ENCODE assay signal across 18 cellular contexts in the genomic region with DNA sequence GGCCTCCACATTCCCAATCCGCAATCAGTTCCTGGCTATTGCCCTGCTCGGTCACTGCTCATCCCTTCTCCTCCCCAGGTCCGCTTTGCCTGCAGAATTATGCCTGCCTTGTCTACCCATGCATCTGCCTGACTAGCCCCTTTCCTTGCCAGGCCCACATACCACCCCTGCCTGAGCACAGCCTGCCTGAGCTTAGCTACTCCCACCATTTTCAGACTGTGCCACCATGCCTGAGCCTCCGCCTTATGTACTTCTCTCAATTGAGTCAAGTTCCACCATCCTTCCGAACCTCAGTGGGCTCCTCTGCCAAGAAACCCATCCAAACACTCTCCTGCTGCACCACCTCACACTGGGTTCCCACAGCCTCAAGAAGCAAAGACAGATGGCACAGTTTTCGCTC. TPM values are rescaled to one million over a fixed set of nuclear protein-coding genes. Genes with fewer than 3 reads are reported as not detected.
"Had no signal": no experiment of that assay in that cellular context is flagged by ENCODE, and none has a peak within 500 bp of the region (broad histone marks: within the 10 kb centered on the region; RNA-seq: fewer than 3 reads in every experiment).

No MANE protein-coding gene starts in this region.

- H3K9me3 ChIP-seq: left lung, sigmoid colon, spleen, testis had no signal

- H3K27me3 ChIP-seq: brain microvascular endothelial cell, hepatocyte, left lung, sigmoid colon, spleen, testis had no signal

- H3K4me3 Mint-ChIP-seq: activated naive CD8-positive, alpha-beta T cell; activated T-cell treated with anti-CD3 and anti-CD28 coated beads, Interleukin-2, amount 50 U/mL, for 24 hours; dendritic cell treated with granulocyte-macrophage colony-stimulating factor and Interleukin-4, amounts not matched to agents 40 ng/mL and 50 ng/mL, for 4 days; naive thymus-derived CD8-positive, alpha-beta T cell; stimulated activated naive CD8-positive, alpha-beta T cell treated with anti-CD3 and anti-CD28 coated beads, Interleukin-15, amount 100 ng/mL, for 72 hours had no signal

- H3K4me1 ChIP-seq: left lung, sigmoid colon, spleen, testis had no signal

- H3K36me3 Mint-ChIP-seq: activated naive CD8-positive, alpha-beta T cell; naive thymus-derived CD8-positive, alpha-beta T cell had no signal

- ATAC-seq: esophagus mucosa; left lung; naive thymus-derived CD8-positive, alpha-beta T cell; SK-N-SH treated with all-trans-retinoic acid at 6 μM for 48 hours; stimulated activated naive CD8-positive, alpha-beta T cell treated with anti-CD3 and anti-CD28 coated beads, Interleukin-15, amount 100 ng/mL, for 72 hours had no signal

- H3K27ac Mint-ChIP-seq: activated naive CD8-positive, alpha-beta T cell; activated T-cell treated with anti-CD3 and anti-CD28 coated beads, Interleukin-2, amount 50 U/mL, for 24 hours; dendritic cell treated with granulocyte-macrophage colony-stimulating factor and Interleukin-4, amounts not matched to agents 40 ng/mL and 50 ng/mL, for 4 days; naive thymus-derived CD8-positive, alpha-beta T cell; stimulated activated naive CD8-positive, alpha-beta T cell treated with anti-CD3 and anti-CD28 coated beads, Interleukin-15, amount 100 ng/mL, for 72 hours had no signal

- DNase-seq: activated CD4-positive, CD25-positive, alpha-beta regulatory T cell treated with anti-CD3 and anti-CD28 coated beads, Interleukin-2, amount 50 U/mL, for 72 hours; activated gamma-delta T cell; activated T-cell treated with anti-CD3 and anti-CD28 coated beads, Interleukin-2, amount 50 U/mL, for 24 hours; amniotic stem cell; brain microvascular endothelial cell; left lung; naive thymus-derived CD8-positive, alpha-beta T cell; nucleus accumbens; sigmoid colon; spleen; stimulated activated naive CD8-positive, alpha-beta T cell treated with anti-CD3 and anti-CD28 coated beads, Interleukin-15, amount 100 ng/mL, for 72 hours; T-helper 1 cell; testis had no signal

- H3K27ac ChIP-seq: brain microvascular endothelial cell, hepatocyte, left lung, sigmoid colon, spleen, testis had no signal

- H3K9me3 Mint-ChIP-seq: activated T-cell treated with anti-CD3 and anti-CD28 coated beads, Interleukin-2, amount 50 U/mL, for 24 hours; dendritic cell treated with granulocyte-macrophage colony-stimulating factor and Interleukin-4, amounts not matched to agents 40 ng/mL and 50 ng/mL, for 4 days; naive thymus-derived CD8-positive, alpha-beta T cell; stimulated activated naive CD8-positive, alpha-beta T cell treated with anti-CD3 and anti-CD28 coated beads, Interleukin-15, amount 100 ng/mL, for 72 hours had no signal

- H3K4me3 ChIP-seq: hepatocyte, left lung, sigmoid colon, spleen, testis had no signal

RNA-seq across cellular contexts. Expression of a gene that starts 23.3 kb away (rescaled TPM):
- total RNA-seq: naive thymus-derived CD8-positive, alpha-beta T cell had no signal

RNA-seq across cellular contexts. Expression of a gene that starts 53.2 kb away (rescaled TPM):
- total RNA-seq: naive thymus-derived CD8-positive, alpha-beta T cell had no signal
